In the genomic region with DNA sequence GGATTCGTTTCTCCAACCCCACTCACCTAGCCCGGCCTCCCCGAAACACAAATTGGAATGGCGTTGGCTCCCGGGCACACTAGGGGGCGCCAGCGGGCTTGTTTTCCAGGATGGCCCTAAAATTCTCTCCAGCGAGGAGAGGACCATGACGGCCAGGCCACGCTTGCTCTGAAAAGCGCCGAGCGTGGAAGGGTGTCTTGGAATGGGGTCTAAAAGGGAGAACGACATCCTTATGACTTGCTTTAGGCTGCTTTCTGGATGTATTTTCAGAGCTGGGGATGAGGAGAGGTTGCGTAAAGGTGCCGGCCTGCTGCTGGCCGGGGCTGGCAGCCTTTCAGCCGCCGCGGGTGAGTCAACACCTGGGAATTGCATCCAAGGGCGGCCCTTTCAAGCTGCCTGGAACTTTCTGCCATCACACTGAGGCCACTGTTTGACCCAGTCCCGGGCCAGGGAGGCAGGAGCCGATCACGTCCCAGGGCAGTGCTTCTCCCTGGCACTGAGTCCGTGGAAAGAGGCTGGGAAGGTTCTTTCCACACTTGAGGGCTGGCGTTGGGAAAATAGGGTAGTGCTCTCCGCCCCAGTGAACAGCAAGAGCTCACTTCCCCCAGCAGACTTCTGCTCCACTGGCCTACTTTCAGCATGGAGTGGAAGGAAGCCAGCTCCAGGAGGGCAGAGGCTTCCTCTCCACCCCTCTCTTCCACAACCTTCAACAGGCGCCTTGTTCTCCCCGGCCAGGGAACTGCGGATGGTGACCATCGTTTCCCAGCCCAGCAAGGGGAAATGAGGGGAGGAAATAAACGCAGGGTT, we compare ENCODE assay signal across 1 cellular context.
TF ChIP-seq lines count a peak whose summit lies in the region.

No MANE protein-coding gene starts in this region.

TF ChIP-seq in SK-N-SH, 30 proteins besides CTCF, POLR2A, EP300 and RAD21 (continued from another document):
- TF ChIP-seq, protein P1, sequence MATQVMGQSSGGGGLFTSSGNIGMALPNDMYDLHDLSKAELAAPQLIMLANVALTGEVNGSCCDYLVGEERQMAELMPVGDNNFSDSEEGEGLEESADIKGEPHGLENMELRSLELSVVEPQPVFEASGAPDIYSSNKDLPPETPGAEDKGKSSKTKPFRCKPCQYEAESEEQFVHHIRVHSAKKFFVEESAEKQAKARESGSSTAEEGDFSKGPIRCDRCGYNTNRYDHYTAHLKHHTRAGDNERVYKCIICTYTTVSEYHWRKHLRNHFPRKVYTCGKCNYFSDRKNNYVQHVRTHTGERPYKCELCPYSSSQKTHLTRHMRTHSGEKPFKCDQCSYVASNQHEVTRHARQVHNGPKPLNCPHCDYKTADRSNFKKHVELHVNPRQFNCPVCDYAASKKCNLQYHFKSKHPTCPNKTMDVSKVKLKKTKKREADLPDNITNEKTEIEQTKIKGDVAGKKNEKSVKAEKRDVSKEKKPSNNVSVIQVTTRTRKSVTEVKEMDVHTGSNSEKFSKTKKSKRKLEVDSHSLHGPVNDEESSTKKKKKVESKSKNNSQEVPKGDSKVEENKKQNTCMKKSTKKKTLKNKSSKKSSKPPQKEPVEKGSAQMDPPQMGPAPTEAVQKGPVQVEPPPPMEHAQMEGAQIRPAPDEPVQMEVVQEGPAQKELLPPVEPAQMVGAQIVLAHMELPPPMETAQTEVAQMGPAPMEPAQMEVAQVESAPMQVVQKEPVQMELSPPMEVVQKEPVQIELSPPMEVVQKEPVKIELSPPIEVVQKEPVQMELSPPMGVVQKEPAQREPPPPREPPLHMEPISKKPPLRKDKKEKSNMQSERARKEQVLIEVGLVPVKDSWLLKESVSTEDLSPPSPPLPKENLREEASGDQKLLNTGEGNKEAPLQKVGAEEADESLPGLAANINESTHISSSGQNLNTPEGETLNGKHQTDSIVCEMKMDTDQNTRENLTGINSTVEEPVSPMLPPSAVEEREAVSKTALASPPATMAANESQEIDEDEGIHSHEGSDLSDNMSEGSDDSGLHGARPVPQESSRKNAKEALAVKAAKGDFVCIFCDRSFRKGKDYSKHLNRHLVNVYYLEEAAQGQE (IDR thresholded peaks at IDR 0.05; ENCODE audit: low read depth, low read length), result no peak
- TF ChIP-seq, protein P2, sequence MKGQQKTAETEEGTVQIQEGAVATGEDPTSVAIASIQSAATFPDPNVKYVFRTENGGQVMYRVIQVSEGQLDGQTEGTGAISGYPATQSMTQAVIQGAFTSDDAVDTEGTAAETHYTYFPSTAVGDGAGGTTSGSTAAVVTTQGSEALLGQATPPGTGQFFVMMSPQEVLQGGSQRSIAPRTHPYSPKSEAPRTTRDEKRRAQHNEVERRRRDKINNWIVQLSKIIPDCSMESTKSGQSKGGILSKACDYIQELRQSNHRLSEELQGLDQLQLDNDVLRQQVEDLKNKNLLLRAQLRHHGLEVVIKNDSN (IDR thresholded peaks at IDR 0.05; ENCODE audit: borderline replicate concordance, low read depth), result no peak
- TF ChIP-seq, protein P3, sequence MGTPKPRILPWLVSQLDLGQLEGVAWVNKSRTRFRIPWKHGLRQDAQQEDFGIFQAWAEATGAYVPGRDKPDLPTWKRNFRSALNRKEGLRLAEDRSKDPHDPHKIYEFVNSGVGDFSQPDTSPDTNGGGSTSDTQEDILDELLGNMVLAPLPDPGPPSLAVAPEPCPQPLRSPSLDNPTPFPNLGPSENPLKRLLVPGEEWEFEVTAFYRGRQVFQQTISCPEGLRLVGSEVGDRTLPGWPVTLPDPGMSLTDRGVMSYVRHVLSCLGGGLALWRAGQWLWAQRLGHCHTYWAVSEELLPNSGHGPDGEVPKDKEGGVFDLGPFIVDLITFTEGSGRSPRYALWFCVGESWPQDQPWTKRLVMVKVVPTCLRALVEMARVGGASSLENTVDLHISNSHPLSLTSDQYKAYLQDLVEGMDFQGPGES (IDR thresholded peaks at IDR 0.05; ENCODE audit: low read depth, low read length), result no peak
- TF ChIP-seq SMC3 (IDR thresholded peaks at IDR 0.05; ENCODE audit: low read depth, low read length) (peak; percentile 87), NFIC (IDR thresholded peaks at IDR 0.05; ENCODE audit: borderline replicate concordance) (peak; percentile 67), FOSL2 (IDR thresholded peaks at IDR 0.05; ENCODE audit: borderline replicate concordance, low read depth) (peak; percentile 77), RXRA (IDR thresholded peaks at IDR 0.05; ENCODE audit: borderline replicate concordance, low read depth) (peak; percentile 72; the same call in 1 of the 2 replicates), FOXM1 (IDR thresholded peaks at IDR 0.05; ENCODE audit: low read depth) (no peak), SIN3A (IDR thresholded peaks at IDR 0.05; ENCODE audit: borderline replicate concordance, low read depth, low read length) (peak; percentile 28; the same call in 1 of the 2 replicates)
